In genomic region chr6:42448391-42448790, GRCh38 we compare ENCODE assay signal across 13 cellular contexts. TPM values are rescaled to one million over a fixed set of nuclear protein-coding genes. Genes with fewer than 3 reads are reported as not detected.
A peak's percentile ranks its signal among the peaks of the same experiment; 100 is the strongest.
DNase-seq lines count a peak whose midpoint lies in the region; ATAC-seq and TF ChIP-seq lines count a peak whose summit lies in the region.
"Had no signal": no experiment of that assay in that cellular context is flagged by ENCODE, and none has a peak within 500 bp of the region (broad histone marks: within the 10 kb centered on the region; RNA-seq: fewer than 3 reads in every experiment).

No MANE protein-coding gene starts in this region.

- peak overlapping the region in 1 of 2 donors; percentile 75 for H3K4me3 Mint-ChIP-seq in CD14-positive monocyte
- peak overlapping the region; percentile 98 for H3K4me3 Mint-ChIP-seq in activated T-helper 2 cell treated with anti-CD3 and anti-CD28 coated beads, Interferon-gamma antibody, Interleukin-2, Interleukin-4, amounts not matched to agents 10 μg/mL and 5 μg/mL and 100 μg/mL, durations not matched to agents 14 hours and 24 hours and 36 hours (ENCODE audit: low read depth)

- no peaks in the 10 kb centered on the region for H3K27me3 ChIP-seq in HL-60 (ENCODE audit: insufficient read depth, poor library complexity, severe bottlenecking)
- no peaks in the 10 kb centered on the region for H3K27me3 ChIP-seq in muscle layer of colon (ENCODE audit: control insufficient read depth in 1 of 2, insufficient read depth in 2 of 2, low read length in 2 of 2)
- no peaks in the 10 kb centered on the region for H3K27me3 ChIP-seq in gastrocnemius medialis
- H3K27me3 ChIP-seq: MG63, thyroid gland had no signal

- H3K4me1 Mint-ChIP-seq in CD14-positive monocyte, result peaks cover 66% of the 10 kb centered on the region
- peaks cover 51% of the 10 kb centered on the region for H3K4me1 Mint-ChIP-seq in activated T-helper 2 cell treated with anti-CD3 and anti-CD28 coated beads, Interferon-gamma antibody, Interleukin-2, Interleukin-4, amounts not matched to agents 10 μg/mL and 5 μg/mL and 100 μg/mL, durations not matched to agents 14 hours and 24 hours and 36 hours (ENCODE audit: low read depth)

- DNase-seq in CD14-positive monocyte (ENCODE audit: low spot score) (no peak), HL-60 (ENCODE audit: low read depth in 1 of 2, low spot score in 1 of 2) (peak; percentile 45 to 66), NCI-H226 (no peak), gastrocnemius medialis (no peak), OCI-M2 (lab: John Stamatoyannopoulos, UW; ENCODE audit: unreplicated experiment) (no peak)
- no peak for DNase-seq in activated T-helper 2 cell treated with anti-CD3 and anti-CD28 coated beads, Interferon-gamma antibody, Interleukin-2, Interleukin-4, amounts not matched to agents 10 μg/mL and 5 μg/mL and 100 μg/mL, durations not matched to agents 14 hours and 24 hours and 36 hours (ENCODE audit: low spot score)
- DNase-seq: activated CD8-positive, alpha-beta memory T cell treated with anti-CD3 and anti-CD28 coated beads, Interleukin-2, amount 50 U/mL, for 48 hours; lower lobe of right lung; MG63; NCI-H524; thyroid gland had no signal

- TF ChIP-seq CTCF in CD14-positive monocyte (IDR thresholded peaks at IDR 0.05), result no peak
- no peak for TF ChIP-seq CTCF in HL-60 (IDR thresholded peaks at IDR 0.05; ENCODE audit: insufficient read depth, low read length)
- no peak for TF ChIP-seq CTCF in gastrocnemius medialis (IDR thresholded peaks at IDR 0.05 in 4 of 5, conservative IDR thresholded peaks at IDR 0.05 in 1 of 5)

- H3K27me3 Mint-ChIP-seq in CD14-positive monocyte (ENCODE audit: low read depth in 3 of 3), result peaks cover 0 to 1% (median under 1%) of the 10 kb centered on the region in 3 donors
- H3K27me3 Mint-ChIP-seq in activated T-helper 2 cell treated with anti-CD3 and anti-CD28 coated beads, Interferon-gamma antibody, Interleukin-2, Interleukin-4, amounts not matched to agents 10 μg/mL and 5 μg/mL and 100 μg/mL, durations not matched to agents 14 hours and 24 hours and 36 hours (ENCODE audit: low read depth), result no peaks in the 10 kb centered on the region

- H3K9me3 Mint-ChIP-seq in CD14-positive monocyte, result no peaks in the 10 kb centered on the region
- H3K9me3 Mint-ChIP-seq in activated T-helper 2 cell treated with anti-CD3 and anti-CD28 coated beads, Interferon-gamma antibody, Interleukin-2, Interleukin-4, amounts not matched to agents 10 μg/mL and 5 μg/mL and 100 μg/mL, durations not matched to agents 14 hours and 24 hours and 36 hours, result no peaks in the 10 kb centered on the region

- no peaks in the 10 kb centered on the region for H3K36me3 ChIP-seq in muscle layer of colon (ENCODE audit: insufficient read depth, low read length)
- H3K36me3 ChIP-seq in gastrocnemius medialis, result no peaks in the 10 kb centered on the region
- H3K36me3 ChIP-seq: lower lobe of right lung, MG63, thyroid gland had no signal

- H3K9me3 ChIP-seq in muscle layer of colon (ENCODE audit: low read length) (no peaks in the 10 kb centered on the region), gastrocnemius medialis (no peaks in the 10 kb centered on the region)
- H3K9me3 ChIP-seq: lower lobe of right lung, MG63, thyroid gland had no signal

- ATAC-seq in GM21528 (IDR thresholded peaks at IDR 0.05; ENCODE audit: low FRiP score, unreplicated experiment), result no peak
- no peak for ATAC-seq in gastrocnemius medialis
- ATAC-seq: lower lobe of right lung had no signal

- H3K4me3 ChIP-seq in HL-60 (replicated peaks; ENCODE audit: insufficient read depth, low read length), result peak overlapping the region; percentile 70
- H3K4me3 ChIP-seq in muscle layer of colon (ENCODE audit: low read depth in 1 of 2, low read length in 2 of 2), result no peak overlapping the region
- no peak overlapping the region for H3K4me3 ChIP-seq in gastrocnemius medialis
- H3K4me3 ChIP-seq: lower lobe of right lung, MG63, thyroid gland had no signal

- no peak overlapping the region for H3K9ac ChIP-seq in muscle layer of colon (ENCODE audit: low read length)

- H3K4me1 ChIP-seq in muscle layer of colon (ENCODE audit: insufficient read depth, low read length) (peaks cover 30% of the 10 kb centered on the region), gastrocnemius medialis (peaks cover 0 to 13% of the 10 kb centered on the region in 2 donors)

- in situ Hi-C loops in gastrocnemius medialis (cut with MboI; ENCODE audit: low sequenced_read_pairs in 4 of 4), result no loop called here

- intact Hi-C loops in CD14-positive monocyte (cut with micrococcal nuclease), result no loop called here
- intact Hi-C loops in activated T-helper 2 cell treated with anti-CD3 and anti-CD28 coated beads, Interferon-gamma antibody, Interleukin-2, Interleukin-4, amounts not matched to agents 10 μg/mL and 5 μg/mL and 100 μg/mL, durations not matched to agents 14 hours and 24 hours and 36 hours (cut with micrococcal nuclease), result no loop called here
- intact Hi-C loops in gastrocnemius medialis (cut with DNase I; ENCODE audit: low total_unique reads), result no loop called here

- peaks cover 18 to 31% of the 10 kb centered on the region in 2 donors for H3K36me3 Mint-ChIP-seq in CD14-positive monocyte
- H3K36me3 Mint-ChIP-seq in activated T-helper 2 cell treated with anti-CD3 and anti-CD28 coated beads, Interferon-gamma antibody, Interleukin-2, Interleukin-4, amounts not matched to agents 10 μg/mL and 5 μg/mL and 100 μg/mL, durations not matched to agents 14 hours and 24 hours and 36 hours (ENCODE audit: low read depth), result peaks cover 48% of the 10 kb centered on the region

- H3K27ac ChIP-seq in HL-60 (replicated peaks) (peak overlapping the region; percentile 87), muscle layer of colon (ENCODE audit: low read depth, low read length) (peak overlapping the region; percentile 12), gastrocnemius medialis (peak overlapping the region in 1 of 4 donors; percentile 51)
- H3K27ac ChIP-seq: lower lobe of right lung, thyroid gland had no signal

- no peak for TF ChIP-seq POLR2A in gastrocnemius medialis (IDR thresholded peaks at IDR 0.05)

- H3K27ac Mint-ChIP-seq in CD14-positive monocyte, result peak overlapping the region in 6 of 7 donors; percentile 10 to 97 (median 53)
- H3K27ac Mint-ChIP-seq in activated T-helper 2 cell treated with anti-CD3 and anti-CD28 coated beads, Interferon-gamma antibody, Interleukin-2, Interleukin-4, amounts not matched to agents 10 μg/mL and 5 μg/mL and 100 μg/mL, durations not matched to agents 14 hours and 24 hours and 36 hours, result no peak overlapping the region

RNA-seq across cellular contexts. Expression of gene TRERF1, which starts 3.3 kb away (rescaled TPM):
- polyA plus RNA-seq in CD14-positive monocyte, result 1 to 10 TPM in 1 of 2 donors, under 1 TPM in 1; 0.58 to 2.0 TPM
- 19.6 TPM in 2 replicates for total RNA-seq in activated T-helper 2 cell treated with anti-CD3 and anti-CD28 coated beads, Interferon-gamma antibody, Interleukin-2, Interleukin-4, amounts not matched to agents 10 μg/mL and 5 μg/mL and 100 μg/mL, durations not matched to agents 14 hours and 24 hours and 36 hours
- total RNA-seq in gastrocnemius medialis, result under 1 TPM; 0.47 to 0.87 (median 0.50) TPM

Comparison
In these comparisons a context has a peak if more than half of its experiments do, and no peak if none do; other contexts are left out.
1. DNase-seq: peak in HL-60 (2 of 2); none in CD14-positive monocyte (single experiment), activated T-helper 2 cell treated with anti-CD3 and anti-CD28 coated beads, Interferon-gamma antibody, Interleukin-2, Interleukin-4, amounts not matched to agents 10 μg/mL and 5 μg/mL and 100 μg/mL, durations not matched to agents 14 hours and 24 hours and 36 hours (single experiment), NCI-H226 (single experiment), gastrocnemius medialis (0 of 2) and OCI-M2 (single experiment).
2. RNA of gene TRERF1, which starts 3.3 kb away (total RNA-seq): 19.6 TPM in activated T-helper 2 cell treated with anti-CD3 and anti-CD28 coated beads, Interferon-gamma antibody, Interleukin-2, Interleukin-4, amounts not matched to agents 10 μg/mL and 5 μg/mL and 100 μg/mL, durations not matched to agents 14 hours and 24 hours and 36 hours; 0.47 to 0.87 TPM in gastrocnemius medialis; every median in the first group is over 10 times any median in the second.